Comparison of ENCODE assay signal across 8 cellular contexts in the genomic region with DNA sequence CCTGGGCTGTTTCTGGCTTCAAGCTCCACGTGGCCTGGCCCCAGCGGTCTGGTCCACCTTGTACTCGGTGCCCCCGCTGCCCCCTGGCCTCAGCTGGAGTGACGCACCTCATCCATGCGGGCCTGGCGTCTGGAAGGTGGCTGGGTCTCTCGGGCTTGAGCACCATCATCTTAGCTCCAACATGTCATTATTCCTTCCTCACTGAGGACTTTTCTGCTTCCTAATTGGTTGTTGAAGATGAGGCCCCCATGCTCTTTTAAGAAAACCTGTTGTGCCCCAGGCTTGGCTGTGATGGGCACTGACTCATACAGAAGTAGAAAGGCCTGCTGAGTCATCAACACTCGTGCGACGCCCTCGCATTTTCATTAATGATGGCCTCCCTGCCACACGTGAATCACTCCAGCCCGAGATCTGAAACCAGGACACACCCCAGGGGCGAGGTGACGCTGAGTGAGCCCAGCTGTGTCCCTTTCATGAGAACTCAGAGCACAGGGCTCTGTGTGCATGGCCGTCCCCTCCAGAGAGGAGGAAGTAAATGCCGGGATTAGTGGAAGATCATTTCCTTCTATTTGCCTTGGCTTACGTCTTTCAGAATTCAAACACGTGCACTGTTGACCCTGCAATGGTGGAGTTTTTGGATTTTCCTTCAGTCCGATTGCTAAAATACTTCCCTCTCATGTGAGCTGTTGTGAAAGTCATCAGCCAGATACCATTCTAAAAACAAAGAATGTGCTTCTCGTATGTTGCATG. TPM values are rescaled to one million over a fixed set of nuclear protein-coding genes. Genes with fewer than 3 reads are reported as not detected.
DNase-seq lines count a peak whose midpoint lies in the region; ATAC-seq and TF ChIP-seq lines count a peak whose summit lies in the region.

No MANE protein-coding gene starts in this region.

- H3K27ac ChIP-seq in CD4-positive, alpha-beta T cell (ENCODE audit: low read depth, low read length), result no peak overlapping the region
- H3K27ac ChIP-seq in brain microvascular endothelial cell, result no peak overlapping the region

- H3K27me3 ChIP-seq in CD4-positive, alpha-beta T cell (ENCODE audit: control insufficient read depth, insufficient read depth, low read length), result peaks cover 52% of the 10 kb centered on the region
- H3K27me3 ChIP-seq in brain microvascular endothelial cell (replicated peaks), result peaks cover 32% of the 10 kb centered on the region

- POLR2A ChIA-PET in CD4-positive, alpha-beta T cell (lab: Charles Lee), result no interaction called here

- peak overlapping the region; percentile 26 for H3K4me3 ChIP-seq in brain microvascular endothelial cell (ENCODE audit: low read depth, low read length)

- H3K4me3 Mint-ChIP-seq in CD4-positive, alpha-beta T cell, result no peak overlapping the region
- H3K4me3 Mint-ChIP-seq in T-helper 17 cell (peak overlapping the region; percentile 41), memory B cell (no peak overlapping the region)
- H3K4me3 Mint-ChIP-seq in stimulated activated effector memory CD8-positive, alpha-beta T cell treated with anti-CD3 and anti-CD28 coated beads, Interleukin-12 subunit alpha, Interleukin-12 subunit beta, amount 100 ng/mL, for 72 hours, result peak overlapping the region; percentile 34

- peaks cover 96% of the 10 kb centered on the region for H3K27me3 Mint-ChIP-seq in CD4-positive, alpha-beta T cell
- H3K27me3 Mint-ChIP-seq in T-helper 17 cell, result peaks cover 98% of the 10 kb centered on the region
- H3K27me3 Mint-ChIP-seq in memory B cell, result peaks cover 34% of the 10 kb centered on the region

- no peak overlapping the region for H3K27ac Mint-ChIP-seq in CD4-positive, alpha-beta T cell
- no peak overlapping the region for H3K27ac Mint-ChIP-seq in T-helper 17 cell
- no peak overlapping the region for H3K27ac Mint-ChIP-seq in memory B cell
- peak overlapping the region; percentile 70 for H3K27ac Mint-ChIP-seq in stimulated activated effector memory CD8-positive, alpha-beta T cell treated with anti-CD3 and anti-CD28 coated beads, Interleukin-12 subunit alpha, Interleukin-12 subunit beta, amount 100 ng/mL, for 72 hours

- no peaks in the 10 kb centered on the region for H3K36me3 ChIP-seq in brain microvascular endothelial cell (replicated peaks)

- H3K9me3 ChIP-seq in CD4-positive, alpha-beta T cell (ENCODE audit: control insufficient read depth, low read length), result no peaks in the 10 kb centered on the region
- no peaks in the 10 kb centered on the region for H3K9me3 ChIP-seq in T-helper 17 cell (ENCODE audit: control insufficient read depth, low read length, poor library complexity, severe bottlenecking)

- DNase-seq in CD4-positive, alpha-beta T cell, result peak in 7 of 10 experiments; percentile 30 to 57 (median 36)
- DNase-seq in T-helper 17 cell, result no peak
- peak; percentile 91 for DNase-seq in brain microvascular endothelial cell
- peak in 1 of 2 donors; percentile 16 for DNase-seq in memory B cell (ENCODE audit: low spot score in 2 of 2)
- DNase-seq in stimulated activated effector memory CD8-positive, alpha-beta T cell treated with anti-CD3 and anti-CD28 coated beads, Interleukin-12 subunit alpha, Interleukin-12 subunit beta, amount 100 ng/mL, for 72 hours (ENCODE audit: low spot score in 2 of 2), result peak; percentile 22 to 75
- DNase-seq in ecto neural progenitor cell (ENCODE audit: low spot score), result no peak

- no peaks in the 10 kb centered on the region for H3K36me3 Mint-ChIP-seq in CD4-positive, alpha-beta T cell (ENCODE audit: low read depth)
- H3K36me3 Mint-ChIP-seq in T-helper 17 cell (ENCODE audit: low read depth) (peaks cover 7% of the 10 kb centered on the region), memory B cell (no peaks in the 10 kb centered on the region)
- no peaks in the 10 kb centered on the region for H3K36me3 Mint-ChIP-seq in stimulated activated effector memory CD8-positive, alpha-beta T cell treated with anti-CD3 and anti-CD28 coated beads, Interleukin-12 subunit alpha, Interleukin-12 subunit beta, amount 100 ng/mL, for 72 hours

- TF ChIP-seq CTCF in CD4-positive, alpha-beta T cell (IDR thresholded peaks at IDR 0.05), result no peak
- TF ChIP-seq CTCF in brain microvascular endothelial cell (IDR thresholded peaks at IDR 0.05; ENCODE audit: low read depth, low read length, missing control alignments), result no peak

- H3K4me1 Mint-ChIP-seq in CD4-positive, alpha-beta T cell (ENCODE audit: low read depth), result peaks cover 7% of the 10 kb centered on the region
- H3K4me1 Mint-ChIP-seq in T-helper 17 cell, result peaks cover 8% of the 10 kb centered on the region
- H3K4me1 Mint-ChIP-seq in memory B cell, result peaks cover 7% of the 10 kb centered on the region
- peaks cover 27% of the 10 kb centered on the region for H3K4me1 Mint-ChIP-seq in stimulated activated effector memory CD8-positive, alpha-beta T cell treated with anti-CD3 and anti-CD28 coated beads, Interleukin-12 subunit alpha, Interleukin-12 subunit beta, amount 100 ng/mL, for 72 hours

- H3K9me3 Mint-ChIP-seq in CD4-positive, alpha-beta T cell, result no peaks in the 10 kb centered on the region
- no peaks in the 10 kb centered on the region for H3K9me3 Mint-ChIP-seq in memory B cell
- H3K9me3 Mint-ChIP-seq in stimulated activated effector memory CD8-positive, alpha-beta T cell treated with anti-CD3 and anti-CD28 coated beads, Interleukin-12 subunit alpha, Interleukin-12 subunit beta, amount 100 ng/mL, for 72 hours, result no peaks in the 10 kb centered on the region

- peak; percentile 79 for ATAC-seq in CD4-positive, alpha-beta T cell (ENCODE audit: poor library complexity)
- peak; percentile 93 for ATAC-seq in GM19463 (IDR thresholded peaks at IDR 0.05; ENCODE audit: unreplicated experiment)
- ATAC-seq in HG03460 (IDR thresholded peaks at IDR 0.05; ENCODE audit: unreplicated experiment), result peak; percentile 79
- ATAC-seq in T-helper 17 cell, result peak; percentile 84
- ATAC-seq in memory B cell (ENCODE audit: low read depth), result peak; percentile 86
- peak; percentile 95 for ATAC-seq in stimulated activated effector memory CD8-positive, alpha-beta T cell treated with anti-CD3 and anti-CD28 coated beads, Interleukin-12 subunit alpha, Interleukin-12 subunit beta, amount 100 ng/mL, for 72 hours

- in situ Hi-C loops in brain microvascular endothelial cell (cut with HindIII; ENCODE audit: low pct_ligation_motif_present, low sequenced_read_pairs), result loop anchor here (25.0 kb wide), 1 partner anchor 237 kb away; no protein-coding TSS in a partner anchor

- intact Hi-C loops in CD4-positive, alpha-beta T cell (cut with DNase I, micrococcal nuclease), result no loop called here

- CTCF ChIA-PET in CD4-positive, alpha-beta T cell (lab: Charles Lee), result no interaction called here

RNA-seq across cellular contexts. Expression of a gene that starts 14.0 kb away (rescaled TPM):
- not detected for total RNA-seq in CD4-positive, alpha-beta T cell
- total RNA-seq in T-helper 17 cell, result under 1 TPM in 1 of 2 donors, not detected in 1; 0.12 TPM

RNA-seq across cellular contexts. Expression of a gene that starts 17.9 kb away (rescaled TPM):
- total RNA-seq in CD4-positive, alpha-beta T cell, result under 1 TPM; 0.19 to 0.25 TPM
- not detected for total RNA-seq in T-helper 17 cell

RNA-seq across cellular contexts. Expression of a gene that starts 57.3 kb away (rescaled TPM):
- 10 to 100 TPM; 19.8 to 26.0 TPM for total RNA-seq in CD4-positive, alpha-beta T cell
- 1 to 10 TPM; 1.3 to 3.3 TPM for total RNA-seq in T-helper 17 cell

Comparison
In these comparisons a context has a peak if more than half of its experiments do, and no peak if none do; other contexts are left out.
1. DNase-seq: peak in CD4-positive, alpha-beta T cell (7 of 10), brain microvascular endothelial cell (single experiment) and stimulated activated effector memory CD8-positive, alpha-beta T cell treated with anti-CD3 and anti-CD28 coated beads, Interleukin-12 subunit alpha, Interleukin-12 subunit beta, amount 100 ng/mL, for 72 hours (2 of 2); none in T-helper 17 cell (0 of 3) and ecto neural progenitor cell (single experiment).
2. H3K4me3 Mint-ChIP-seq: peak in T-helper 17 cell (single experiment) and stimulated activated effector memory CD8-positive, alpha-beta T cell treated with anti-CD3 and anti-CD28 coated beads, Interleukin-12 subunit alpha, Interleukin-12 subunit beta, amount 100 ng/mL, for 72 hours (single experiment); none in CD4-positive, alpha-beta T cell (single experiment) and memory B cell (single experiment).
3. RNA of a gene that starts 57.3 kb away (total RNA-seq): 19.8 to 26.0 TPM in CD4-positive, alpha-beta T cell; 1.3 to 3.3 TPM in T-helper 17 cell; every median in the first group is over 4 times any median in the second.
4. Peak in every context shown above with its lines, with median percentiles within 50 percentile points of each other: ATAC-seq.